Comparison of ENCODE assay signal across 1 cellular context in the genomic region with DNA sequence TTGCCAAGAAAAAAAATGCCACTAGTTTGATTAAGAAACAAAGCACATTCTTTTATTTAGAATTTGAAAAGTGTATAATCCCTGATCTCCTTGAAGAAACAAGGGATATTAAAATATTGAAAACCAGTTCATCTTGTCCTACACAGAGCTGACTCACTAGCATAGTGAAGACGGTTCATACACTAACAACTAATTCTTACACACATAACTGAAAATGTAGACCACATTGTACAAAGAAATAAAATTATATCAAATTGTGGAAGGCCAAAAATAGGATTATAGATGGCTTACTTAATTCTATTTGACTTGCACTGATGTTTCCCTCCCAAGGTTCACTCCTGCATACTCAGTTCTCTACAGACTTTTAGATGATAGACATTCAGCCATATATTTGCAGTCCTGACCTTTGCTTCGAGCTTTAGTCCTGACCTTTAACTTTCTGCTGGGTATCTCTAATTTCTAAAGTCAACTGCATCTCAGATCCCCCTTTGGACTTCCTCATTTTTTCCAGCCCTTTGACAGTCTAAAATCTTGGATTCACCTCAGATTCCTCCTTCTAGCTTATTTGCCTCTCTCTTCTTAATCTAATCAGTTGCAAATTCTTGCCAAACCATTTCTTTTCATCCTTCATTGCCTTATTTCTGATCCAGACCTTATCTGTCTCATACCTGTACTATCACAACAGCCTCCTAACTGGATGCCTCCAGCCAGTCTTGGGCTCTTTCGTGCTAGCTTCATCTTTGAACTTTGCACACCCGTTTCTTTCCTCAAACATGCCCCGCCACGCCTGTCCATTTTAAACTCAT.
TF ChIP-seq lines count a peak whose summit lies in the region.

No MANE protein-coding gene starts in this region.

TF ChIP-seq in HepG2, 621 proteins besides CTCF, POLR2A, EP300 and RAD21 (continued from another document and continues in another):
- TF ChIP-seq, protein P1, sequence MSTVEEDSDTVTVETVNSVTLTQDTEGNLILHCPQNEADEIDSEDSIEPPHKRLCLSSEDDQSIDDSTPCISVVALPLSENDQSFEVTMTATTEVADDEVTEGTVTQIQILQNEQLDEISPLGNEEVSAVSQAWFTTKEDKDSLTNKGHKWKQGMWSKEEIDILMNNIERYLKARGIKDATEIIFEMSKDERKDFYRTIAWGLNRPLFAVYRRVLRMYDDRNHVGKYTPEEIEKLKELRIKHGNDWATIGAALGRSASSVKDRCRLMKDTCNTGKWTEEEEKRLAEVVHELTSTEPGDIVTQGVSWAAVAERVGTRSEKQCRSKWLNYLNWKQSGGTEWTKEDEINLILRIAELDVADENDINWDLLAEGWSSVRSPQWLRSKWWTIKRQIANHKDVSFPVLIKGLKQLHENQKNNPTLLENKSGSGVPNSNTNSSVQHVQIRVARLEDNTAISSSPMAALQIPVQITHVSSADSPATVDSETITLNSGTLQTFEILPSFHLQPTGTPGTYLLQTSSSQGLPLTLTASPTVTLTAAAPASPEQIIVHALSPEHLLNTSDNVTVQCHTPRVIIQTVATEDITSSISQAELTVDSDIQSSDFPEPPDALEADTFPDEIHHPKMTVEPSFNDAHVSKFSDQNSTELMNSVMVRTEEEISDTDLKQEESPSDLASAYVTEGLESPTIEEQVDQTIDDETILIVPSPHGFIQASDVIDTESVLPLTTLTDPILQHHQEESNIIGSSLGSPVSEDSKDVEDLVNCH (CRISPR knock-in tag; IDR thresholded peaks at IDR 0.05): no peak
- TF ChIP-seq ZNF746 (CRISPR knock-in tag; IDR thresholded peaks at IDR 0.05): no peak
- TF ChIP-seq ZNF839 (CRISPR knock-in tag; IDR thresholded peaks at IDR 0.05; ENCODE audit: borderline replicate concordance): no peak
- TF ChIP-seq, protein P2, sequence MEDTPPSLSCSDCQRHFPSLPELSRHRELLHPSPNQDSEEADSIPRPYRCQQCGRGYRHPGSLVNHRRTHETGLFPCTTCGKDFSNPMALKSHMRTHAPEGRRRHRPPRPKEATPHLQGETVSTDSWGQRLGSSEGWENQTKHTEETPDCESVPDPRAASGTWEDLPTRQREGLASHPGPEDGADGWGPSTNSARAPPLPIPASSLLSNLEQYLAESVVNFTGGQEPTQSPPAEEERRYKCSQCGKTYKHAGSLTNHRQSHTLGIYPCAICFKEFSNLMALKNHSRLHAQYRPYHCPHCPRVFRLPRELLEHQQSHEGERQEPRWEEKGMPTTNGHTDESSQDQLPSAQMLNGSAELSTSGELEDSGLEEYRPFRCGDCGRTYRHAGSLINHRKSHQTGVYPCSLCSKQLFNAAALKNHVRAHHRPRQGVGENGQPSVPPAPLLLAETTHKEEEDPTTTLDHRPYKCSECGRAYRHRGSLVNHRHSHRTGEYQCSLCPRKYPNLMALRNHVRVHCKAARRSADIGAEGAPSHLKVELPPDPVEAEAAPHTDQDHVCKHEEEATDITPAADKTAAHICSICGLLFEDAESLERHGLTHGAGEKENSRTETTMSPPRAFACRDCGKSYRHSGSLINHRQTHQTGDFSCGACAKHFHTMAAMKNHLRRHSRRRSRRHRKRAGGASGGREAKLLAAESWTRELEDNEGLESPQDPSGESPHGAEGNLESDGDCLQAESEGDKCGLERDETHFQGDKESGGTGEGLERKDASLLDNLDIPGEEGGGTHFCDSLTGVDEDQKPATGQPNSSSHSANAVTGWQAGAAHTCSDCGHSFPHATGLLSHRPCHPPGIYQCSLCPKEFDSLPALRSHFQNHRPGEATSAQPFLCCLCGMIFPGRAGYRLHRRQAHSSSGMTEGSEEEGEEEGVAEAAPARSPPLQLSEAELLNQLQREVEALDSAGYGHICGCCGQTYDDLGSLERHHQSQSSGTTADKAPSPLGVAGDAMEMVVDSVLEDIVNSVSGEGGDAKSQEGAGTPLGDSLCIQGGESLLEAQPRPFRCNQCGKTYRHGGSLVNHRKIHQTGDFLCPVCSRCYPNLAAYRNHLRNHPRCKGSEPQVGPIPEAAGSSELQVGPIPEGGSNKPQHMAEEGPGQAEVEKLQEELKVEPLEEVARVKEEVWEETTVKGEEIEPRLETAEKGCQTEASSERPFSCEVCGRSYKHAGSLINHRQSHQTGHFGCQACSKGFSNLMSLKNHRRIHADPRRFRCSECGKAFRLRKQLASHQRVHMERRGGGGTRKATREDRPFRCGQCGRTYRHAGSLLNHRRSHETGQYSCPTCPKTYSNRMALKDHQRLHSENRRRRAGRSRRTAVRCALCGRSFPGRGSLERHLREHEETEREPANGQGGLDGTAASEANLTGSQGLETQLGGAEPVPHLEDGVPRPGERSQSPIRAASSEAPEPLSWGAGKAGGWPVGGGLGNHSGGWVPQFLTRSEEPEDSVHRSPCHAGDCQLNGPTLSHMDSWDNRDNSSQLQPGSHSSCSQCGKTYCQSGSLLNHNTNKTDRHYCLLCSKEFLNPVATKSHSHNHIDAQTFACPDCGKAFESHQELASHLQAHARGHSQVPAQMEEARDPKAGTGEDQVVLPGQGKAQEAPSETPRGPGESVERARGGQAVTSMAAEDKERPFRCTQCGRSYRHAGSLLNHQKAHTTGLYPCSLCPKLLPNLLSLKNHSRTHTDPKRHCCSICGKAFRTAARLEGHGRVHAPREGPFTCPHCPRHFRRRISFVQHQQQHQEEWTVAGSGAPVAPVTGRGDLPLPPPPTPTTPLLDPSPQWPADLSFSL (CRISPR knock-in tag; IDR thresholded peaks at IDR 0.05): no peak
- peak; percentile 71 for TF ChIP-seq HNF4A (CRISPR knock-in tag; IDR thresholded peaks at IDR 0.05)
- TF ChIP-seq CREM (IDR thresholded peaks at IDR 0.05): peak; percentile 25; the same call in 1 of the 2 replicates
- no peak for TF ChIP-seq CREM (CRISPR knock-in tag; IDR thresholded peaks at IDR 0.05)
- TF ChIP-seq ZFP36L1 (CRISPR knock-in tag; IDR thresholded peaks at IDR 0.05): no peak
- TF ChIP-seq TCF7 (IDR thresholded peaks at IDR 0.05; ENCODE audit: low read depth): no peak
- TF ChIP-seq ZFX (CRISPR knock-in tag; IDR thresholded peaks at IDR 0.05; ENCODE audit: low read depth): no peak
- TF ChIP-seq ZNF468 (CRISPR knock-in tag; IDR thresholded peaks at IDR 0.05): no peak
- no peak for TF ChIP-seq ZNF10 (CRISPR knock-in tag; IDR thresholded peaks at IDR 0.05; ENCODE audit: borderline replicate concordance, low read depth)
- TF ChIP-seq, protein P3, sequence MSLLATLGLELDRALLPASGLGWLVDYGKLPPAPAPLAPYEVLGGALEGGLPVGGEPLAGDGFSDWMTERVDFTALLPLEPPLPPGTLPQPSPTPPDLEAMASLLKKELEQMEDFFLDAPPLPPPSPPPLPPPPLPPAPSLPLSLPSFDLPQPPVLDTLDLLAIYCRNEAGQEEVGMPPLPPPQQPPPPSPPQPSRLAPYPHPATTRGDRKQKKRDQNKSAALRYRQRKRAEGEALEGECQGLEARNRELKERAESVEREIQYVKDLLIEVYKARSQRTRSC (CRISPR knock-in tag; IDR thresholded peaks at IDR 0.05; ENCODE audit: low read depth): no peak
- TF ChIP-seq SAFB2 (CRISPR knock-in tag; IDR thresholded peaks at IDR 0.05; ENCODE audit: borderline replicate concordance, low read depth): no peak
- no peak for TF ChIP-seq ZNF615 (CRISPR knock-in tag; IDR thresholded peaks at IDR 0.05; ENCODE audit: borderline replicate concordance)
- TF ChIP-seq, protein P4, sequence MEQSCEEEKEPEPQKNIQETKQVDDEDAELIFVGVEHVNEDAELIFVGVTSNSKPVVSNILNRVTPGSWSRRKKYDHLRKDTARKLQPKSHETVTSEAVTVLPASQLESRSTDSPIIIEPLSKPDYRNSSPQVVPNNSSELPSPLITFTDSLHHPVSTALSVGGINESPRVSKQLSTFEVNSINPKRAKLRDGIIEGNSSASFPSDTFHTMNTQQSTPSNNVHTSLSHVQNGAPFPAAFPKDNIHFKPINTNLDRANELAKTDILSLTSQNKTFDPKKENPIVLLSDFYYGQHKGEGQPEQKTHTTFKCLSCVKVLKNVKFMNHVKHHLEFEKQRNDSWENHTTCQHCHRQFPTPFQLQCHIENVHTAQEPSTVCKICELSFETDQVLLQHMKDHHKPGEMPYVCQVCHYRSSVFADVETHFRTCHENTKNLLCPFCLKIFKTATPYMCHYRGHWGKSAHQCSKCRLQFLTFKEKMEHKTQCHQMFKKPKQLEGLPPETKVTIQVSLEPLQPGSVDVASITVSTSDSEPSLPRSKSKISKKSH (CRISPR knock-in tag; IDR thresholded peaks at IDR 0.05; ENCODE audit: borderline replicate concordance): no peak
- TF ChIP-seq, protein P5, sequence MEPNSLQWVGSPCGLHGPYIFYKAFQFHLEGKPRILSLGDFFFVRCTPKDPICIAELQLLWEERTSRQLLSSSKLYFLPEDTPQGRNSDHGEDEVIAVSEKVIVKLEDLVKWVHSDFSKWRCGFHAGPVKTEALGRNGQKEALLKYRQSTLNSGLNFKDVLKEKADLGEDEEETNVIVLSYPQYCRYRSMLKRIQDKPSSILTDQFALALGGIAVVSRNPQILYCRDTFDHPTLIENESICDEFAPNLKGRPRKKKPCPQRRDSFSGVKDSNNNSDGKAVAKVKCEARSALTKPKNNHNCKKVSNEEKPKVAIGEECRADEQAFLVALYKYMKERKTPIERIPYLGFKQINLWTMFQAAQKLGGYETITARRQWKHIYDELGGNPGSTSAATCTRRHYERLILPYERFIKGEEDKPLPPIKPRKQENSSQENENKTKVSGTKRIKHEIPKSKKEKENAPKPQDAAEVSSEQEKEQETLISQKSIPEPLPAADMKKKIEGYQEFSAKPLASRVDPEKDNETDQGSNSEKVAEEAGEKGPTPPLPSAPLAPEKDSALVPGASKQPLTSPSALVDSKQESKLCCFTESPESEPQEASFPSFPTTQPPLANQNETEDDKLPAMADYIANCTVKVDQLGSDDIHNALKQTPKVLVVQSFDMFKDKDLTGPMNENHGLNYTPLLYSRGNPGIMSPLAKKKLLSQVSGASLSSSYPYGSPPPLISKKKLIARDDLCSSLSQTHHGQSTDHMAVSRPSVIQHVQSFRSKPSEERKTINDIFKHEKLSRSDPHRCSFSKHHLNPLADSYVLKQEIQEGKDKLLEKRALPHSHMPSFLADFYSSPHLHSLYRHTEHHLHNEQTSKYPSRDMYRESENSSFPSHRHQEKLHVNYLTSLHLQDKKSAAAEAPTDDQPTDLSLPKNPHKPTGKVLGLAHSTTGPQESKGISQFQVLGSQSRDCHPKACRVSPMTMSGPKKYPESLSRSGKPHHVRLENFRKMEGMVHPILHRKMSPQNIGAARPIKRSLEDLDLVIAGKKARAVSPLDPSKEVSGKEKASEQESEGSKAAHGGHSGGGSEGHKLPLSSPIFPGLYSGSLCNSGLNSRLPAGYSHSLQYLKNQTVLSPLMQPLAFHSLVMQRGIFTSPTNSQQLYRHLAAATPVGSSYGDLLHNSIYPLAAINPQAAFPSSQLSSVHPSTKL (CRISPR knock-in tag; IDR thresholded peaks at IDR 0.05): peak; percentile 45
- TF ChIP-seq, protein P6, sequence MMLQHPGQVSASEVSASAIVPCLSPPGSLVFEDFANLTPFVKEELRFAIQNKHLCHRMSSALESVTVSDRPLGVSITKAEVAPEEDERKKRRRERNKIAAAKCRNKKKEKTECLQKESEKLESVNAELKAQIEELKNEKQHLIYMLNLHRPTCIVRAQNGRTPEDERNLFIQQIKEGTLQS (CRISPR knock-in tag; IDR thresholded peaks at IDR 0.05): no peak
- TF ChIP-seq, protein P7, sequence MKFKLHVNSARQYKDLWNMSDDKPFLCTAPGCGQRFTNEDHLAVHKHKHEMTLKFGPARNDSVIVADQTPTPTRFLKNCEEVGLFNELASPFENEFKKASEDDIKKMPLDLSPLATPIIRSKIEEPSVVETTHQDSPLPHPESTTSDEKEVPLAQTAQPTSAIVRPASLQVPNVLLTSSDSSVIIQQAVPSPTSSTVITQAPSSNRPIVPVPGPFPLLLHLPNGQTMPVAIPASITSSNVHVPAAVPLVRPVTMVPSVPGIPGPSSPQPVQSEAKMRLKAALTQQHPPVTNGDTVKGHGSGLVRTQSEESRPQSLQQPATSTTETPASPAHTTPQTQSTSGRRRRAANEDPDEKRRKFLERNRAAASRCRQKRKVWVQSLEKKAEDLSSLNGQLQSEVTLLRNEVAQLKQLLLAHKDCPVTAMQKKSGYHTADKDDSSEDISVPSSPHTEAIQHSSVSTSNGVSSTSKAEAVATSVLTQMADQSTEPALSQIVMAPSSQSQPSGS (CRISPR knock-in tag; IDR thresholded peaks at IDR 0.05): 0 out of 2 replicates have a peak, but pooled peaks have one; percentile 40
- TF ChIP-seq ASH2L (IDR thresholded peaks at IDR 0.05; ENCODE audit: insufficient read length, low read depth, low read length): peak; percentile 65
- no peak for TF ChIP-seq NFKB2 (CRISPR knock-in tag; IDR thresholded peaks at IDR 0.05; ENCODE audit: borderline replicate concordance)
- TF ChIP-seq KMT2B (CRISPR knock-in tag; IDR thresholded peaks at IDR 0.05): 0 out of 2 replicates have a peak, but pooled peaks have one; percentile 30
- peak; percentile 35; the same call in 1 of the 2 replicates for TF ChIP-seq SAP130 (CRISPR knock-in tag; IDR thresholded peaks at IDR 0.05; ENCODE audit: low read depth)
- peak; percentile 20; the same call in 1 of the 2 replicates for TF ChIP-seq FOXA3 (CRISPR knock-in tag; IDR thresholded peaks at IDR 0.05)
- TF ChIP-seq ETV5 (CRISPR knock-in tag; IDR thresholded peaks at IDR 0.05; ENCODE audit: borderline replicate concordance): 0 out of 2 replicates have a peak, but pooled peaks have one; percentile 7
- TF ChIP-seq, protein P8, sequence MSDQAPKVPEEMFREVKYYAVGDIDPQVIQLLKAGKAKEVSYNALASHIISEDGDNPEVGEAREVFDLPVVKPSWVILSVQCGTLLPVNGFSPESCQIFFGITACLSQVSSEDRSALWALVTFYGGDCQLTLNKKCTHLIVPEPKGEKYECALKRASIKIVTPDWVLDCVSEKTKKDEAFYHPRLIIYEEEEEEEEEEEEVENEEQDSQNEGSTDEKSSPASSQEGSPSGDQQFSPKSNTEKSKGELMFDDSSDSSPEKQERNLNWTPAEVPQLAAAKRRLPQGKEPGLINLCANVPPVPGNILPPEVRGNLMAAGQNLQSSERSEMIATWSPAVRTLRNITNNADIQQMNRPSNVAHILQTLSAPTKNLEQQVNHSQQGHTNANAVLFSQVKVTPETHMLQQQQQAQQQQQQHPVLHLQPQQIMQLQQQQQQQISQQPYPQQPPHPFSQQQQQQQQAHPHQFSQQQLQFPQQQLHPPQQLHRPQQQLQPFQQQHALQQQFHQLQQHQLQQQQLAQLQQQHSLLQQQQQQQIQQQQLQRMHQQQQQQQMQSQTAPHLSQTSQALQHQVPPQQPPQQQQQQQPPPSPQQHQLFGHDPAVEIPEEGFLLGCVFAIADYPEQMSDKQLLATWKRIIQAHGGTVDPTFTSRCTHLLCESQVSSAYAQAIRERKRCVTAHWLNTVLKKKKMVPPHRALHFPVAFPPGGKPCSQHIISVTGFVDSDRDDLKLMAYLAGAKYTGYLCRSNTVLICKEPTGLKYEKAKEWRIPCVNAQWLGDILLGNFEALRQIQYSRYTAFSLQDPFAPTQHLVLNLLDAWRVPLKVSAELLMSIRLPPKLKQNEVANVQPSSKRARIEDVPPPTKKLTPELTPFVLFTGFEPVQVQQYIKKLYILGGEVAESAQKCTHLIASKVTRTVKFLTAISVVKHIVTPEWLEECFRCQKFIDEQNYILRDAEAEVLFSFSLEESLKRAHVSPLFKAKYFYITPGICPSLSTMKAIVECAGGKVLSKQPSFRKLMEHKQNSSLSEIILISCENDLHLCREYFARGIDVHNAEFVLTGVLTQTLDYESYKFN (CRISPR knock-in tag; conservative IDR thresholded peaks at IDR 0.05): peak; percentile 70
- TF ChIP-seq ZNF703 (CRISPR knock-in tag; IDR thresholded peaks at IDR 0.05; ENCODE audit: borderline replicate concordance): no peak
- TF ChIP-seq, protein P9, sequence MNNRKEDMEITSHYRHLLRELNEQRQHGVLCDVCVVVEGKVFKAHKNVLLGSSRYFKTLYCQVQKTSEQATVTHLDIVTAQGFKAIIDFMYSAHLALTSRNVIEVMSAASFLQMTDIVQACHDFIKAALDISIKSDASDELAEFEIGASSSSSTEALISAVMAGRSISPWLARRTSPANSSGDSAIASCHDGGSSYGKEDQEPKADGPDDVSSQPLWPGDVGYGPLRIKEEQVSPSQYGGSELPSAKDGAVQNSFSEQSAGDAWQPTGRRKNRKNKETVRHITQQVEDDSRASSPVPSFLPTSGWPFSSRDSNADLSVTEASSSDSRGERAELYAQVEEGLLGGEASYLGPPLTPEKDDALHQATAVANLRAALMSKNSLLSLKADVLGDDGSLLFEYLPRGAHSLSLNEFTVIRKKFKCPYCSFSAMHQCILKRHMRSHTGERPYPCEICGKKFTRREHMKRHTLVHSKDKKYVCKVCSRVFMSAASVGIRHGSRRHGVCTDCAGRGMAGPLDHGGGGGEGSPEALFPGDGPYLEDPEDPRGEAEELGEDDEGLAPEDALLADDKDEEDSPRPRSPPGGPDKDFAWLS (CRISPR knock-in tag; IDR thresholded peaks at IDR 0.05; ENCODE audit: borderline replicate concordance): no peak
